ENCODE assay signal across 27 cellular contexts in genomic region chr11:75199412-75199955, GRCh38. TPM values are rescaled to one million over a fixed set of nuclear protein-coding genes. Genes with fewer than 3 reads are reported as not detected.
DNase-seq lines count a peak whose midpoint lies in the region; ATAC-seq and TF ChIP-seq lines count a peak whose summit lies in the region.
"Had no signal": no experiment of that assay in that cellular context is flagged by ENCODE, and none has a peak within 500 bp of the region (broad histone marks: within the 10 kb centered on the region; RNA-seq: fewer than 3 reads in every experiment).

No MANE protein-coding gene starts in this region.

- H3K27ac Mint-ChIP-seq in chondrocyte (ENCODE audit: unreplicated experiment) = no peak overlapping the region
- H3K27ac Mint-ChIP-seq: activated B cell treated with CpG ODN at 0.5 μM for 24 hours; activated naive CD8-positive, alpha-beta T cell; activated T-helper 1 cell treated with anti-CD3 and anti-CD28 coated beads, Interleukin-12 subunit alpha, Interleukin-12 subunit beta, Interleukin-2, Interleukin-4 antibody, amounts not matched to agents 30 ng/mL and 10 ng/mL and 1 ng/mL, durations not matched to agents 14 hours and 24 hours and 36 hours; GM23338; mesothelial cell of epicardium; natural killer cell treated with Interleukin-12 subunit alpha and Interleukin-12 subunit beta and Interleukin-15 and Interleukin-18, amount 100 ng/mL, for 72 hours; stimulated activated naive CD8-positive, alpha-beta T cell treated with anti-CD3 and anti-CD28 coated beads, Interleukin-15, Interleukin-2, amounts not matched to agents 100 ng/mL and 50 ng/mL, for 24 hours had no signal

- no peak overlapping the region for H2BK120ac ChIP-seq in mesenchymal stem cell (ENCODE audit: low read depth, low read length)

- H3K79me1 ChIP-seq in mesenchymal stem cell (replicated peaks; ENCODE audit: low read length, poor library complexity, severe bottlenecking) = no peaks in the 10 kb centered on the region

- no peak overlapping the region for H2BK5ac ChIP-seq in mesenchymal stem cell (ENCODE audit: low read depth, low read length, poor library complexity, severe bottlenecking)

- H3K4me2 ChIP-seq in mesenchymal stem cell (ENCODE audit: low read length, poor library complexity, severe bottlenecking) = no peak overlapping the region
- H3K4me2 ChIP-seq: GM23338 had no signal

- intact Hi-C loops in sciatic nerve (cut with DNase I) = no loop called here

- H3K4me1 ChIP-seq in mesenchymal stem cell (ENCODE audit: control insufficient read depth, insufficient read depth, low read depth, low read length) = peaks cover 6% of the 10 kb centered on the region
- H3K4me1 ChIP-seq: pancreas had no signal

- H3K9me3 ChIP-seq in mesenchymal stem cell (ENCODE audit: control insufficient read depth, low read length) = no peaks in the 10 kb centered on the region
- H3K9me3 ChIP-seq: pancreas, tibial artery had no signal

- DNase-seq in DMS53 treated with DMSO at 0.1 percent for 48 hours (lab: John Stamatoyannopoulos, UW; ENCODE audit: unreplicated experiment) = peak; percentile 99
- DNase-seq in NCI-H1092 (lab: John Stamatoyannopoulos, UW) = peak; percentile 61
- peak; percentile 85 for DNase-seq in NCI-H510A treated with DMSO at 0.1 percent for 48 hours (lab: John Stamatoyannopoulos, UW)
- DNase-seq in islet precursor cell = peak; percentile 45
- no peak for DNase-seq in sciatic nerve (ENCODE audit: low spot score)
- no peak for DNase-seq in mesenchymal stem cell
- DNase-seq in chondrocyte (ENCODE audit: low spot score) = no peak
- DNase-seq: activated B cell treated with CpG ODN at 0.5 μM for 24 hours; aorta; GDM1; NCI-H2081; pancreas; stimulated activated CD4-positive, alpha-beta T cell treated with anti-CD3 and anti-CD28 coated beads, Interleukin-12 subunit alpha, Interleukin-12 subunit beta, amount 100 ng/mL, for 4 hours; T1000 had no signal

- TF ChIP-seq CTCF in chondrocyte (IDR thresholded peaks at IDR 0.05) = no peak

- no peak overlapping the region for H3K4me3 ChIP-seq in mesenchymal stem cell (ENCODE audit: insufficient read depth in 1 of 2, low read depth in 1 of 2, low read length in 2 of 2)
- H3K4me3 ChIP-seq: GM23338, pancreas, tibial artery had no signal

- no peaks in the 10 kb centered on the region for H3K9me3 Mint-ChIP-seq in chondrocyte (ENCODE audit: low read depth)
- H3K9me3 Mint-ChIP-seq: activated B cell treated with CpG ODN at 0.5 μM for 24 hours; activated T-helper 1 cell treated with anti-CD3 and anti-CD28 coated beads, Interleukin-12 subunit alpha, Interleukin-12 subunit beta, Interleukin-2, Interleukin-4 antibody, amounts not matched to agents 30 ng/mL and 10 ng/mL and 1 ng/mL, durations not matched to agents 14 hours and 24 hours and 36 hours; GM23338; mesothelial cell of epicardium; natural killer cell treated with Interleukin-12 subunit alpha and Interleukin-12 subunit beta and Interleukin-15 and Interleukin-18, amount 100 ng/mL, for 72 hours; stimulated activated naive CD8-positive, alpha-beta T cell treated with anti-CD3 and anti-CD28 coated beads, Interleukin-15, Interleukin-2, amounts not matched to agents 100 ng/mL and 50 ng/mL, for 24 hours had no signal

- no peaks in the 10 kb centered on the region for H3K36me3 Mint-ChIP-seq in chondrocyte (ENCODE audit: low read depth)
- H3K36me3 Mint-ChIP-seq: activated naive CD8-positive, alpha-beta T cell; mesothelial cell of epicardium; natural killer cell treated with Interleukin-12 subunit alpha and Interleukin-12 subunit beta and Interleukin-15 and Interleukin-18, amount 100 ng/mL, for 72 hours had no signal

- H3K4me1 Mint-ChIP-seq in chondrocyte (ENCODE audit: low read depth) = peaks cover 14% of the 10 kb centered on the region
- H3K4me1 Mint-ChIP-seq: activated B cell treated with CpG ODN at 0.5 μM for 24 hours, mesothelial cell of epicardium had no signal

- WGBS in mesenchymal stem cell = 90% methylated on average over 4 of the region's 5 CpGs

- no peak overlapping the region for H3K4me3 Mint-ChIP-seq in chondrocyte (ENCODE audit: unreplicated experiment)
- H3K4me3 Mint-ChIP-seq: activated B cell treated with CpG ODN at 0.5 μM for 24 hours; activated naive CD8-positive, alpha-beta T cell; activated T-helper 1 cell treated with anti-CD3 and anti-CD28 coated beads, Interleukin-12 subunit alpha, Interleukin-12 subunit beta, Interleukin-2, Interleukin-4 antibody, amounts not matched to agents 30 ng/mL and 10 ng/mL and 1 ng/mL, durations not matched to agents 14 hours and 24 hours and 36 hours; GM23338; mesothelial cell of epicardium; natural killer cell treated with Interleukin-12 subunit alpha and Interleukin-12 subunit beta and Interleukin-15 and Interleukin-18, amount 100 ng/mL, for 72 hours; stimulated activated naive CD8-positive, alpha-beta T cell treated with anti-CD3 and anti-CD28 coated beads, Interleukin-15, Interleukin-2, amounts not matched to agents 100 ng/mL and 50 ng/mL, for 24 hours had no signal

- no peak overlapping the region for H3K27ac ChIP-seq in mesenchymal stem cell (ENCODE audit: low read length, poor library complexity, severe bottlenecking)
- H3K27ac ChIP-seq: C4-2B, pancreas, tibial artery had no signal

- H4K91ac ChIP-seq in mesenchymal stem cell (ENCODE audit: low read length) = no peak overlapping the region

- no peak overlapping the region for H2AK5ac ChIP-seq in mesenchymal stem cell (ENCODE audit: low read length, severe bottlenecking)

- no peak overlapping the region for H3K9ac ChIP-seq in mesenchymal stem cell (ENCODE audit: low read length)

- no peak overlapping the region for H3K18ac ChIP-seq in mesenchymal stem cell (ENCODE audit: low read depth in 1 of 2, low read length in 2 of 2)

- H3K4ac ChIP-seq in mesenchymal stem cell (ENCODE audit: low read depth in 1 of 2, low read length in 2 of 2) = no peak overlapping the region

- H3K27me3 ChIP-seq in mesenchymal stem cell (ENCODE audit: control insufficient read depth in 1 of 2, insufficient read depth in 1 of 2, low read length in 2 of 2) = peaks cover 0 to 56% of the 10 kb centered on the region in 2 experiments
- H3K27me3 ChIP-seq: pancreas, tibial artery had no signal

- H4K8ac ChIP-seq in mesenchymal stem cell (ENCODE audit: low read length) = no peak overlapping the region

- no peak overlapping the region for H2BK15ac ChIP-seq in mesenchymal stem cell (ENCODE audit: low read depth, poor library complexity, severe bottlenecking)

- no peak overlapping the region for H3K23ac ChIP-seq in mesenchymal stem cell (ENCODE audit: low read length in 2 of 2)

- H2BK12ac ChIP-seq in mesenchymal stem cell (ENCODE audit: low read length in 2 of 2) = no peak overlapping the region

- no peak overlapping the region for H3K14ac ChIP-seq in mesenchymal stem cell (ENCODE audit: low read length in 2 of 2)

- peaks cover 19% of the 10 kb centered on the region for H3K27me3 Mint-ChIP-seq in chondrocyte (ENCODE audit: low read depth)
- H3K27me3 Mint-ChIP-seq: activated naive CD8-positive, alpha-beta T cell; stimulated activated naive CD8-positive, alpha-beta T cell treated with anti-CD3 and anti-CD28 coated beads, Interleukin-15, Interleukin-2, amounts not matched to agents 100 ng/mL and 50 ng/mL, for 24 hours had no signal

- ATAC-seq in sciatic nerve (no peak), GM18502 (IDR thresholded peaks at IDR 0.05; ENCODE audit: poor library complexity, unreplicated experiment) (no peak)
- ATAC-seq: GM23338; natural killer cell treated with Interleukin-12 subunit alpha and Interleukin-12 subunit beta and Interleukin-15 and Interleukin-18, amount 100 ng/mL, for 72 hours; pancreas; right cardiac atrium; Right ventricle myocardium inferior had no signal

- H3K36me3 ChIP-seq in mesenchymal stem cell (ENCODE audit: control insufficient read depth in 1 of 2, insufficient read depth in 2 of 2, low read depth in 1 of 2, low read length in 2 of 2) = peaks cover 0 to 77% of the 10 kb centered on the region in 2 experiments
- H3K36me3 ChIP-seq: pancreas, tibial artery had no signal

- no peak overlapping the region for H2AFZ ChIP-seq in mesenchymal stem cell (ENCODE audit: low read depth, low read length)

RNA-seq across cellular contexts. Expression of gene TPBGL, which starts 41.1 kb away (rescaled TPM):
- total RNA-seq in sciatic nerve (0.31 TPM), chondrocyte (0.24 to 0.82 TPM (median 0.74 TPM) in 3 replicates)
- polyA plus RNA-seq in mesenchymal stem cell (2013, experiment 1 of 2) = 0.14 TPM
- polyA plus RNA-seq in mesenchymal stem cell (2013, experiment 2 of 2) = 0.04 TPM
- total RNA-seq: activated B cell treated with CpG ODN at 0.5 μM for 24 hours, fibroblast of lung, left ventricle myocardium superior had no signal
- polyA plus RNA-seq: aorta, fibroblast of lung had no signal

RNA-seq across cellular contexts. Expression of gene SLCO2B1, which starts 48.6 kb away (rescaled TPM):
- total RNA-seq in sciatic nerve (81.1 TPM), chondrocyte (6.0 to 19.5 TPM (median 19.2 TPM) in 3 replicates)
- polyA plus RNA-seq in mesenchymal stem cell (2013, experiment 1 of 2) = 0.18 TPM
- polyA plus RNA-seq in mesenchymal stem cell (2013, experiment 2 of 2) = 0.16 TPM
- total RNA-seq: activated T-helper 1 cell treated with anti-CD3 and anti-CD28 coated beads, Interleukin-12 subunit alpha, Interleukin-12 subunit beta, Interleukin-2, Interleukin-4 antibody, amounts not matched to agents 30 ng/mL and 10 ng/mL and 1 ng/mL, durations not matched to agents 14 hours and 24 hours and 36 hours; fibroblast of lung; GM23338; mesothelial cell of epicardium had no signal
- polyA plus RNA-seq: fibroblast of lung, GM23338 had no signal

Comparison
In these comparisons a context has a peak if more than half of its experiments do, and no peak if none do; other contexts are left out.
1. DNase-seq: peak in DMS53 treated with DMSO at 0.1 percent for 48 hours (single experiment), NCI-H1092 (single experiment), NCI-H510A treated with DMSO at 0.1 percent for 48 hours (single experiment) and islet precursor cell (single experiment); none in sciatic nerve (single experiment), mesenchymal stem cell (single experiment) and chondrocyte (single experiment).